ENCODE assay signal across 1 cellular context in the genomic region with DNA sequence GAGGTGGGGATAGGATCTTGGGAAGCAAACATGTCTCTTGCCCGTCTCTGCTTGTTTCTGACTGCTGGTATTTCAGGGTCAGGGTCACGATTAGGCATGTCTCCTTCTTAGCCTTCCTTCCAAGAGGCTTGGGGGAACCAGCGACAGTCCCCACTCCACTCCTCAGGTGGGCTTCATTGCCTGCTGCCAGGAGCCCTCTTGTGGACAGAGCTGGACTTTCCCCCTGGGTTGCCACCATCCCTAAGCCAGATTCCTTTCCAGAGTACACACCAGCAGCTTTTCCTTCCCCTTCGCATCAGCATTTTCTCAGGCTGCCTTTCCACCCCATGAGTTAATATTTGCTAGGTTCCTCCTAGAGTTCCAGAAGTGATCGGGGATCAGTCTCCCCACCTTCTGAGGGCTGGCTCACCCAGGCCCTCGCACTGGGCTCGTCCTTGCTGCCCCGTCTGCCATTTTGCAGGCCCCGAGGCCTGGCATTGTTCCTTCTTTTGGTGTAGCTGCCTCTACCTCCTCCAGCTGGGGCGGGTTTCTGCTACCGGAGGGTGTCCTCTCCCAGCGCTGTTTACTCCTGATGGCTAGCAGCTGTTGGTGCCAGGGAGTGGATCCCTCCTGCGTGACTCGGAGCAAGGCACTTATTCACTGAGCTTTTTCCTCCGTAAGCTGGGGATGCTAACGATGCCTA.
TF ChIP-seq lines count a peak whose summit lies in the region.

No MANE protein-coding gene starts in this region.

TF ChIP-seq in A549, 52 proteins besides CTCF, POLR2A, EP300 and RAD21 (continued from another document):
- TF ChIP-seq, protein P1, sequence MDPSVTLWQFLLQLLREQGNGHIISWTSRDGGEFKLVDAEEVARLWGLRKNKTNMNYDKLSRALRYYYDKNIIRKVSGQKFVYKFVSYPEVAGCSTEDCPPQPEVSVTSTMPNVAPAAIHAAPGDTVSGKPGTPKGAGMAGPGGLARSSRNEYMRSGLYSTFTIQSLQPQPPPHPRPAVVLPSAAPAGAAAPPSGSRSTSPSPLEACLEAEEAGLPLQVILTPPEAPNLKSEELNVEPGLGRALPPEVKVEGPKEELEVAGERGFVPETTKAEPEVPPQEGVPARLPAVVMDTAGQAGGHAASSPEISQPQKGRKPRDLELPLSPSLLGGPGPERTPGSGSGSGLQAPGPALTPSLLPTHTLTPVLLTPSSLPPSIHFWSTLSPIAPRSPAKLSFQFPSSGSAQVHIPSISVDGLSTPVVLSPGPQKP (IDR thresholded peaks at IDR 0.05; ENCODE audit: low read depth, low read length), result no peak
- TF ChIP-seq MAFK (IDR thresholded peaks at IDR 0.05; ENCODE audit: partially characterized antibody) (peak; percentile 60), POLR2AphosphoS2 (conservative IDR thresholded peaks at IDR 0.05; ENCODE audit: low read length) (no peak), RCOR1 (IDR thresholded peaks at IDR 0.05; ENCODE audit: low read depth, low read length) (no peak), JUN (IDR thresholded peaks at IDR 0.05) (peak in 1 of 2 experiments; percentile 24; a peak in 1 of 5 replicates), SMC3 (IDR thresholded peaks at IDR 0.05) (peak; percentile 88), EHF (CRISPR knock-in tag; IDR thresholded peaks at IDR 0.05) (no peak), CBX2 (IDR thresholded peaks at IDR 0.05; ENCODE audit: borderline replicate concordance, low read depth) (no peak), CHD2 (IDR thresholded peaks at IDR 0.05; ENCODE audit: low read length, partially characterized antibody) (no peak)
- TF ChIP-seq, protein P2, sequence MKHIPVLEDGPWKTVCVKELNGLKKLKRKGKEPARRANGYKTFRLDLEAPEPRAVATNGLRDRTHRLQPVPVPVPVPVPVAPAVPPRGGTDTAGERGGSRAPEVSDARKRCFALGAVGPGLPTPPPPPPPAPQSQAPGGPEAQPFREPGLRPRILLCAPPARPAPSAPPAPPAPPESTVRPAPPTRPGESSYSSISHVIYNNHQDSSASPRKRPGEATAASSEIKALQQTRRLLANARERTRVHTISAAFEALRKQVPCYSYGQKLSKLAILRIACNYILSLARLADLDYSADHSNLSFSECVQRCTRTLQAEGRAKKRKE (CRISPR knock-in tag; IDR thresholded peaks at IDR 0.05; ENCODE audit: low read depth), result no peak
- TF ChIP-seq, protein P3, sequence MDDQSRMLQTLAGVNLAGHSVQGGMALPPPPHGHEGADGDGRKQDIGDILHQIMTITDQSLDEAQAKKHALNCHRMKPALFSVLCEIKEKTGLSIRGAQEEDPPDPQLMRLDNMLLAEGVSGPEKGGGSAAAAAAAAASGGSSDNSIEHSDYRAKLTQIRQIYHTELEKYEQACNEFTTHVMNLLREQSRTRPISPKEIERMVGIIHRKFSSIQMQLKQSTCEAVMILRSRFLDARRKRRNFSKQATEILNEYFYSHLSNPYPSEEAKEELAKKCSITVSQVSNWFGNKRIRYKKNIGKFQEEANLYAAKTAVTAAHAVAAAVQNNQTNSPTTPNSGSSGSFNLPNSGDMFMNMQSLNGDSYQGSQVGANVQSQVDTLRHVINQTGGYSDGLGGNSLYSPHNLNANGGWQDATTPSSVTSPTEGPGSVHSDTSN (IDR thresholded peaks at IDR 0.05), result peak; percentile 33; the same call in 1 of the 2 replicates
- TF ChIP-seq, protein P4, sequence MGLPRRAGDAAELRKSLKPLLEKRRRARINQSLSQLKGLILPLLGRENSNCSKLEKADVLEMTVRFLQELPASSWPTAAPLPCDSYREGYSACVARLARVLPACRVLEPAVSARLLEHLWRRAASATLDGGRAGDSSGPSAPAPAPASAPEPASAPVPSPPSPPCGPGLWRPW (IDR thresholded peaks at IDR 0.05), result no peak
TF ChIP-seq in A549: peak in this region for 4.
